9 cellular contexts compared by ENCODE assay signal in the genomic region with DNA sequence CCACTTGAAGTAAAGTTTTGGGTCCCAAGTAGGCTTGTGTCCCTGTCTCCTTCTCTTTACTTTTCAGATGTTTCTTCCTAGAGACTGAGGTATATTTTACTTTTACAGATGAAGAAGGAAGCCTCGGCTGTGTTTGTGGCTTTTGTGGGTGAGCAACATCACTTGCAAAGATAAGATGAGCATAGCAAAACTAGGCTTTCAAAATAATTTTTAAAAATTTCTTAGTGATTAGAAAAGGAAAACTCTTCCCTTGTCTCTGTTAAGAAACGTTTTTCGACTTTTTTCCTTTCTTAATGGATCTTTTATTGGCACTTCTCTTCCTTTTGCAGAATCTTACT. TPM values are rescaled to one million over a fixed set of nuclear protein-coding genes. Genes with fewer than 3 reads are reported as not detected.
A peak's percentile ranks its signal among the peaks of the same experiment; 100 is the strongest.
DNase-seq lines count a peak whose midpoint lies in the region; ATAC-seq and TF ChIP-seq lines count a peak whose summit lies in the region.
"Had no signal": no experiment of that assay in that cellular context is flagged by ENCODE, and none has a peak within 500 bp of the region (broad histone marks: within the 10 kb centered on the region; RNA-seq: fewer than 3 reads in every experiment).

No MANE protein-coding gene starts in this region.

- no TSS peak for BruUV-seq in PC-3 (replicated peaks; lab: Mats Ljungman, UMichigan)
- no TSS peak for BruUV-seq in MCF 10A (replicated peaks; lab: Mats Ljungman, UMichigan)

- no peaks in the 10 kb centered on the region for H3K9me2 ChIP-seq in PC-3 (replicated peaks; ENCODE audit: low read length)

- CTCF ChIA-PET in PC-3 (lab: Charles Lee), result no interaction called here
- CTCF ChIA-PET in MCF 10A (lab: Yijun Ruan, JAX), result interaction anchor here (0.7 to 1.3 kb wide), 4 partner anchors 11 to 1111 kb away, joined by 3 read pairs; no protein-coding TSS in a partner anchor

- H3K9me3 Mint-ChIP-seq in MCF 10A (ENCODE audit: unreplicated experiment), result no peaks in the 10 kb centered on the region
- no peaks in the 10 kb centered on the region for H3K9me3 Mint-ChIP-seq in osteocyte (ENCODE audit: unreplicated experiment)

- H3K4me1 Mint-ChIP-seq in MCF 10A (ENCODE audit: insufficient read depth, unreplicated experiment), result peaks cover 53% of the 10 kb centered on the region
- peaks cover 77% of the 10 kb centered on the region for H3K4me1 Mint-ChIP-seq in osteocyte (ENCODE audit: unreplicated experiment)

- H3K36me3 Mint-ChIP-seq in MCF 10A (ENCODE audit: insufficient read depth, unreplicated experiment), result peaks cover 8% of the 10 kb centered on the region
- no peaks in the 10 kb centered on the region for H3K36me3 Mint-ChIP-seq in osteocyte (ENCODE audit: unreplicated experiment)

- no peak overlapping the region for H3K27ac ChIP-seq in PC-3 (ENCODE audit: low read length)

- POLR2A ChIA-PET in PC-3 (lab: Charles Lee; ENCODE audit: unreplicated experiment) (no interaction called here), MCF 10A (lab: Yijun Ruan, JAX) (interaction anchor here (0.7 to 19.9 kb wide), 9 partner anchors 8 to 433 kb away, joined by 3 to 480 read pairs (median 4); no protein-coding TSS in a partner anchor)

- no peaks in the 10 kb centered on the region for H3K27me3 ChIP-seq in PC-3 (ENCODE audit: low read length)
- H3K27me3 ChIP-seq: uterus had no signal

- TF ChIP-seq CTCF in PC-3 (conservative IDR thresholded peaks at IDR 0.05; ENCODE audit: low read depth, low read length) (no peak), MCF 10A (IDR thresholded peaks at IDR 0.05; ENCODE audit: unreplicated experiment) (no peak), osteocyte (IDR thresholded peaks at IDR 0.05) (no peak)

- H3K9me3 ChIP-seq in PC-3 (ENCODE audit: low read length), result no peaks in the 10 kb centered on the region
- H3K9me3 ChIP-seq: uterus had no signal

- peak overlapping the region; percentile 39 for H3K4me2 ChIP-seq in PC-3 (ENCODE audit: low read length)

- peak overlapping the region; percentile 54 for H3K4me3 Mint-ChIP-seq in MCF 10A (ENCODE audit: unreplicated experiment)
- peak overlapping the region; percentile 14 for H3K4me3 Mint-ChIP-seq in osteocyte (ENCODE audit: unreplicated experiment)

- peaks cover 49% of the 10 kb centered on the region for H3K4me1 ChIP-seq in PC-3 (ENCODE audit: insufficient read depth, low read length)
- H3K4me1 ChIP-seq: uterus had no signal

- intact Hi-C loops in PC-3 (cut with micrococcal nuclease) (no loop called here), MCF 10A (cut with micrococcal nuclease) (no loop called here)

- peaks cover 35% of the 10 kb centered on the region for H4K20me1 ChIP-seq in PC-3 (ENCODE audit: low read length)

- no peaks in the 10 kb centered on the region for H3K27me3 Mint-ChIP-seq in MCF 10A (ENCODE audit: insufficient read depth, unreplicated experiment)
- no peaks in the 10 kb centered on the region for H3K27me3 Mint-ChIP-seq in osteocyte (ENCODE audit: unreplicated experiment)

- H3K4me3 ChIP-seq in GM08714 (ENCODE audit: low read length) (peak overlapping the region; percentile 25; the same call in 1 of the 2 replicates), PC-3 (ENCODE audit: low read length) (no peak overlapping the region)
- H3K4me3 ChIP-seq: uterus had no signal

- no peaks in the 10 kb centered on the region for H3K36me3 ChIP-seq in PC-3 (ENCODE audit: low read depth, low read length)
- H3K36me3 ChIP-seq: uterus had no signal

- H3K27ac Mint-ChIP-seq in MCF 10A (ENCODE audit: low read depth, unreplicated experiment), result peak overlapping the region; percentile 82
- H3K27ac Mint-ChIP-seq in osteocyte (ENCODE audit: unreplicated experiment), result peak overlapping the region; percentile 84

- H2AFZ ChIP-seq in PC-3 (ENCODE audit: low read length), result no peak overlapping the region

- DNase-seq in PC-3 (no peak), MCF 10A (ENCODE audit: unreplicated experiment) (no peak), osteocyte (ENCODE audit: extremely low spot score, unreplicated experiment) (no peak)
- DNase-seq: activated CD8-positive, alpha-beta memory T cell treated with anti-CD3 and anti-CD28 coated beads, Interleukin-2, amount 50 U/mL, for 4 hours; uterus had no signal

- peaks cover 98% of the 10 kb centered on the region for H3K79me2 ChIP-seq in PC-3 (ENCODE audit: low read length)

- ATAC-seq in PC-3 (no peak), HG02981 (IDR thresholded peaks at IDR 0.05; ENCODE audit: unreplicated experiment) (no peak), GM19467 (IDR thresholded peaks at IDR 0.05; ENCODE audit: unreplicated experiment) (no peak), GM21367 (IDR thresholded peaks at IDR 0.05; ENCODE audit: unreplicated experiment) (no peak)

- no peaks in the 10 kb centered on the region for H3F3A ChIP-seq in PC-3 (ENCODE audit: low read length, unreplicated experiment)

- no peak overlapping the region for H3K9ac ChIP-seq in PC-3 (ENCODE audit: low read length)

RNA-seq across cellular contexts. Expression of a gene that starts 7.6 kb away (rescaled TPM):
- total RNA-seq in PC-3 (2014; rRNA removed) (47.2 and 47.7 TPM in 2 replicates), MCF 10A (2022) (56.4 and 63.0 TPM in 2 replicates), osteocyte (28.7 and 29.1 TPM in 2 replicates)
